1 cellular context compared by ENCODE assay signal in the genomic region with DNA sequence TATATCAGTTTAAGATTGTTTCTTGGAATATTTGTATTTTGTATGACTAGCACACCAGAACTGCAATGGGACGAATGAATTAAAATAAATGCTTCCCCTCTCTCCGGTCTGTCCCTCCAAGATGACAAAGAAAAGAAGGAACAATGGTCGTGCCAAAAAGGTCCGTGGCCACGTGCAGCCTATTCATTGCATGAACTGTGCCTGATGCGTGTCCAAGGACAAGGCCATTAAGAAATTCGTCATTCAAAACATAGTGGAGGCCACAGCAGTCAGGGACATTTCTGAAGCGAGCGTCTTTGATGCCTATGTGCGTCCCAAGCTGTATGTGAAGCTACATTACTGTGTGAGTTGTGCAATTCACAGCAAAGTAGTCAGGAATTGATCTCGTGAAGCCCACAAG.
TF ChIP-seq lines count a peak whose summit lies in the region.

No MANE protein-coding gene starts in this region.

TF ChIP-seq in GM23338, 12 proteins besides CTCF, POLR2A, EP300 and RAD21 (continued from another document):
- TF ChIP-seq, protein P1, sequence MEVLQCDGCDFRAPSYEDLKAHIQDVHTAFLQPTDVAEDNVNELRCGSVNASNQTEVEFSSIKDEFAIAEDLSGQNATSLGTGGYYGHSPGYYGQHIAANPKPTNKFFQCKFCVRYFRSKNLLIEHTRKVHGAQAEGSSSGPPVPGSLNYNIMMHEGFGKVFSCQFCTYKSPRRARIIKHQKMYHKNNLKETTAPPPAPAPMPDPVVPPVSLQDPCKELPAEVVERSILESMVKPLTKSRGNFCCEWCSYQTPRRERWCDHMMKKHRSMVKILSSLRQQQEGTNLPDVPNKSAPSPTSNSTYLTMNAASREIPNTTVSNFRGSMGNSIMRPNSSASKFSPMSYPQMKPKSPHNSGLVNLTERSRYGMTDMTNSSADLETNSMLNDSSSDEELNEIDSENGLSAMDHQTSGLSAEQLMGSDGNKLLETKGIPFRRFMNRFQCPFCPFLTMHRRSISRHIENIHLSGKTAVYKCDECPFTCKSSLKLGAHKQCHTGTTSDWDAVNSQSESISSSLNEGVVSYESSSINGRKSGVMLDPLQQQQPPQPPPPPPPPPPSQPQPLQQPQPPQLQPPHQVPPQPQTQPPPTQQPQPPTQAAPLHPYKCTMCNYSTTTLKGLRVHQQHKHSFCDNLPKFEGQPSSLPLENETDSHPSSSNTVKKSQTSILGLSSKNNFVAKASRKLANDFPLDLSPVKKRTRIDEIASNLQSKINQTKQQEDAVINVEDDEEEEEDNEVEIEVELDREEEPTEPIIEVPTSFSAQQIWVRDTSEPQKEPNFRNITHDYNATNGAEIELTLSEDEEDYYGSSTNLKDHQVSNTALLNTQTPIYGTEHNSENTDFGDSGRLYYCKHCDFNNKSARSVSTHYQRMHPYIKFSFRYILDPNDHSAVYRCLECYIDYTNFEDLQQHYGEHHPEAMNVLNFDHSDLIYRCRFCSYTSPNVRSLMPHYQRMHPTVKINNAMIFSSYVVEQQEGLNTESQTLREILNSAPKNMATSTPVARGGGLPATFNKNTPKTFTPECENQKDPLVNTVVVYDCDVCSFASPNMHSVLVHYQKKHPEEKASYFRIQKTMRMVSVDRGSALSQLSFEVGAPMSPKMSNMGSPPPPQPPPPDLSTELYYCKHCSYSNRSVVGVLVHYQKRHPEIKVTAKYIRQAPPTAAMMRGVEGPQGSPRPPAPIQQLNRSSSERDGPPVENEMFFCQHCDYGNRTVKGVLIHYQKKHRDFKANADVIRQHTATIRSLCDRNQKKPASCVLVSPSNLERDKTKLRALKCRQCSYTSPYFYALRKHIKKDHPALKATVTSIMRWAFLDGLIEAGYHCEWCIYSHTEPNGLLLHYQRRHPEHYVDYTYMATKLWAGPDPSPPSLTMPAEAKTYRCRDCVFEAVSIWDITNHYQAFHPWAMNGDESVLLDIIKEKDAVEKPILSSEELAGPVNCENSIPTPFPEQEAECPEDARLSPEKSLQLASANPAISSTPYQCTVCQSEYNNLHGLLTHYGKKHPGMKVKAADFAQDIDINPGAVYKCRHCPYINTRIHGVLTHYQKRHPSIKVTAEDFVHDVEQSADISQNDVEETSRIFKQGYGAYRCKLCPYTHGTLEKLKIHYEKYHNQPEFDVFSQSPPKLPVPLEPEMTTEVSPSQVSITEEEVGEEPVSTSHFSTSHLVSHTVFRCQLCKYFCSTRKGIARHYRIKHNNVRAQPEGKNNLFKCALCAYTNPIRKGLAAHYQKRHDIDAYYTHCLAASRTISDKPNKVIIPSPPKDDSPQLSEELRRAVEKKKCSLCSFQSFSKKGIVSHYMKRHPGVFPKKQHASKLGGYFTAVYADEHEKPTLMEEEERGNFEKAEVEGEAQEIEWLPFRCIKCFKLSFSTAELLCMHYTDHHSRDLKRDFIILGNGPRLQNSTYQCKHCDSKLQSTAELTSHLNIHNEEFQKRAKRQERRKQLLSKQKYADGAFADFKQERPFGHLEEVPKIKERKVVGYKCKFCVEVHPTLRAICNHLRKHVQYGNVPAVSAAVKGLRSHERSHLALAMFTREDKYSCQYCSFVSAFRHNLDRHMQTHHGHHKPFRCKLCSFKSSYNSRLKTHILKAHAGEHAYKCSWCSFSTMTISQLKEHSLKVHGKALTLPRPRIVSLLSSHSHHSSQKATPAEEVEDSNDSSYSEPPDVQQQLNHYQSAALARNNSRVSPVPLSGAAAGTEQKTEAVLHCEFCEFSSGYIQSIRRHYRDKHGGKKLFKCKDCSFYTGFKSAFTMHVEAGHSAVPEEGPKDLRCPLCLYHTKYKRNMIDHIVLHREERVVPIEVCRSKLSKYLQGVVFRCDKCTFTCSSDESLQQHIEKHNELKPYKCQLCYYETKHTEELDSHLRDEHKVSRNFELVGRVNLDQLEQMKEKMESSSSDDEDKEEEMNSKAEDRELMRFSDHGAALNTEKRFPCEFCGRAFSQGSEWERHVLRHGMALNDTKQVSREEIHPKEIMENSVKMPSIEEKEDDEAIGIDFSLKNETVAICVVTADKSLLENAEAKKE (CRISPR knock-in tag; IDR thresholded peaks at IDR 0.05), result no peak
- no peak for TF ChIP-seq STAT1 (IDR thresholded peaks at IDR 0.05; ENCODE audit: unreplicated experiment)
- no peak for TF ChIP-seq EZH2 (IDR thresholded peaks at IDR 0.05; ENCODE audit: low read depth, unreplicated experiment)
- TF ChIP-seq, protein P2, sequence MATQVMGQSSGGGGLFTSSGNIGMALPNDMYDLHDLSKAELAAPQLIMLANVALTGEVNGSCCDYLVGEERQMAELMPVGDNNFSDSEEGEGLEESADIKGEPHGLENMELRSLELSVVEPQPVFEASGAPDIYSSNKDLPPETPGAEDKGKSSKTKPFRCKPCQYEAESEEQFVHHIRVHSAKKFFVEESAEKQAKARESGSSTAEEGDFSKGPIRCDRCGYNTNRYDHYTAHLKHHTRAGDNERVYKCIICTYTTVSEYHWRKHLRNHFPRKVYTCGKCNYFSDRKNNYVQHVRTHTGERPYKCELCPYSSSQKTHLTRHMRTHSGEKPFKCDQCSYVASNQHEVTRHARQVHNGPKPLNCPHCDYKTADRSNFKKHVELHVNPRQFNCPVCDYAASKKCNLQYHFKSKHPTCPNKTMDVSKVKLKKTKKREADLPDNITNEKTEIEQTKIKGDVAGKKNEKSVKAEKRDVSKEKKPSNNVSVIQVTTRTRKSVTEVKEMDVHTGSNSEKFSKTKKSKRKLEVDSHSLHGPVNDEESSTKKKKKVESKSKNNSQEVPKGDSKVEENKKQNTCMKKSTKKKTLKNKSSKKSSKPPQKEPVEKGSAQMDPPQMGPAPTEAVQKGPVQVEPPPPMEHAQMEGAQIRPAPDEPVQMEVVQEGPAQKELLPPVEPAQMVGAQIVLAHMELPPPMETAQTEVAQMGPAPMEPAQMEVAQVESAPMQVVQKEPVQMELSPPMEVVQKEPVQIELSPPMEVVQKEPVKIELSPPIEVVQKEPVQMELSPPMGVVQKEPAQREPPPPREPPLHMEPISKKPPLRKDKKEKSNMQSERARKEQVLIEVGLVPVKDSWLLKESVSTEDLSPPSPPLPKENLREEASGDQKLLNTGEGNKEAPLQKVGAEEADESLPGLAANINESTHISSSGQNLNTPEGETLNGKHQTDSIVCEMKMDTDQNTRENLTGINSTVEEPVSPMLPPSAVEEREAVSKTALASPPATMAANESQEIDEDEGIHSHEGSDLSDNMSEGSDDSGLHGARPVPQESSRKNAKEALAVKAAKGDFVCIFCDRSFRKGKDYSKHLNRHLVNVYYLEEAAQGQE (IDR thresholded peaks at IDR 0.05; ENCODE audit: unreplicated experiment), result no peak
- TF ChIP-seq, protein P3, sequence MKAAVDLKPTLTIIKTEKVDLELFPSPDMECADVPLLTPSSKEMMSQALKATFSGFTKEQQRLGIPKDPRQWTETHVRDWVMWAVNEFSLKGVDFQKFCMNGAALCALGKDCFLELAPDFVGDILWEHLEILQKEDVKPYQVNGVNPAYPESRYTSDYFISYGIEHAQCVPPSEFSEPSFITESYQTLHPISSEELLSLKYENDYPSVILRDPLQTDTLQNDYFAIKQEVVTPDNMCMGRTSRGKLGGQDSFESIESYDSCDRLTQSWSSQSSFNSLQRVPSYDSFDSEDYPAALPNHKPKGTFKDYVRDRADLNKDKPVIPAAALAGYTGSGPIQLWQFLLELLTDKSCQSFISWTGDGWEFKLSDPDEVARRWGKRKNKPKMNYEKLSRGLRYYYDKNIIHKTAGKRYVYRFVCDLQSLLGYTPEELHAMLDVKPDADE (IDR thresholded peaks at IDR 0.05), result no peak
- TF ChIP-seq CREB1 (CRISPR knock-in tag; IDR thresholded peaks at IDR 0.05; ENCODE audit: low read depth), result no peak
- TF ChIP-seq EZH2phosphoT487 (IDR thresholded peaks at IDR 0.05; ENCODE audit: unreplicated experiment), result no peak
- no peak for TF ChIP-seq ZNF114 (CRISPR knock-in tag; IDR thresholded peaks at IDR 0.05)
- no peak for TF ChIP-seq NANOG (IDR thresholded peaks at IDR 0.05; ENCODE audit: borderline replicate concordance)
- no peak for TF ChIP-seq JUNB (IDR thresholded peaks at IDR 0.05; ENCODE audit: unreplicated experiment)
